ENCODE assay signal across 13 cellular contexts in genomic region chr7:116780966-116781365, GRCh38.
A peak's percentile ranks its signal among the peaks of the same experiment; 100 is the strongest.
DNase-seq lines count a peak whose midpoint lies in the region; ATAC-seq and TF ChIP-seq lines count a peak whose summit lies in the region.
"Had no signal": no experiment of that assay in that cellular context is flagged by ENCODE, and none has a peak within 500 bp of the region (broad histone marks: within the 10 kb centered on the region; RNA-seq: fewer than 3 reads in every experiment).

No MANE protein-coding gene starts in this region.

- H3K4me1 ChIP-seq in IMR-90 (ENCODE audit: control insufficient read depth, insufficient read depth, low read length) (peaks cover 33% of the 10 kb centered on the region), foreskin keratinocyte (peaks cover 28% of the 10 kb centered on the region)

- BruUV-seq in Calu3 (replicated peaks; lab: Mats Ljungman, UMichigan): no TSS peak
- no TSS peak for BruUV-seq in IMR-90 (replicated peaks; lab: Mats Ljungman, UMichigan)

- no peaks in the 10 kb centered on the region for H3K9me3 ChIP-seq in IMR-90 (ENCODE audit: control insufficient read depth, insufficient read depth, low read length)

- ATAC-seq in IMR-90 (ENCODE audit: low read depth) (no peak), foreskin keratinocyte (peak; percentile 59), GM21528 (IDR thresholded peaks at IDR 0.05; ENCODE audit: low FRiP score, unreplicated experiment) (no peak)
- ATAC-seq: natural killer cell had no signal

- peaks cover 16% of the 10 kb centered on the region; the same call in 1 of the 2 replicates for H3K9me1 ChIP-seq in IMR-90 (ENCODE audit: insufficient read depth, low read length)

- H3K27ac Mint-ChIP-seq in Calu3 (ENCODE audit: unreplicated experiment) (peak overlapping the region; percentile 93), osteocyte (ENCODE audit: unreplicated experiment) (peak overlapping the region; percentile 47)
- H3K27ac Mint-ChIP-seq: activated CD4-positive, alpha-beta memory T cell treated with anti-CD3 and anti-CD28 coated beads, Interleukin-2, amount 10 ng/mL, durations not matched to agents 7 days and 5 days; natural killer cell; T-helper 2 cell treated with Interferon-gamma antibody and Interleukin-4, amounts not matched to agents 5 μg/mL and 100 μg/mL, for 36 hours had no signal

- no peak overlapping the region for H2AK9ac ChIP-seq in IMR-90 (replicated peaks; ENCODE audit: low read depth, low read length, poor library complexity)

- H3K56ac ChIP-seq in IMR-90 (ENCODE audit: extremely low read depth, insufficient read depth, low read length): no peak overlapping the region

- dilution Hi-C loops in IMR-90 (cut with HindIII; ENCODE audit: low sequenced_read_pairs, unreplicated experiment): no loop called here

- H3K9me3 Mint-ChIP-seq in Calu3 (ENCODE audit: low read depth, unreplicated experiment) (no peaks in the 10 kb centered on the region), osteocyte (ENCODE audit: unreplicated experiment) (no peaks in the 10 kb centered on the region)
- H3K9me3 Mint-ChIP-seq: activated CD4-positive, alpha-beta memory T cell treated with anti-CD3 and anti-CD28 coated beads, Interleukin-2, amount 10 ng/mL, durations not matched to agents 7 days and 5 days; natural killer cell; T-helper 2 cell treated with Interferon-gamma antibody and Interleukin-4, amounts not matched to agents 5 μg/mL and 100 μg/mL, for 36 hours had no signal

- no peak overlapping the region for H2AFZ ChIP-seq in IMR-90 (replicated peaks; ENCODE audit: low read length, poor library complexity)

- peaks cover 38% of the 10 kb centered on the region for H3K36me3 Mint-ChIP-seq in Calu3 (ENCODE audit: insufficient read depth, unreplicated experiment)
- H3K36me3 Mint-ChIP-seq in osteocyte (ENCODE audit: unreplicated experiment): peaks cover 17% of the 10 kb centered on the region
- H3K36me3 Mint-ChIP-seq: natural killer cell had no signal

- peak; percentile 78 for DNase-seq in Calu3
- DNase-seq in IMR-90: no peak
- peak in 1 of 2 donors; percentile 73 for DNase-seq in foreskin keratinocyte
- DNase-seq in osteocyte (ENCODE audit: extremely low spot score, unreplicated experiment): no peak
- DNase-seq in NCI-H187 treated with DMSO at 0.1 percent for 48 hours (lab: John Stamatoyannopoulos, UW): no peak
- no peak for DNase-seq in HuH-7.5 (ENCODE audit: low spot score)
- no peak for DNase-seq in coronary artery (ENCODE audit: low spot score)
- DNase-seq: activated CD4-positive, alpha-beta memory T cell treated with anti-CD3 and anti-CD28 coated beads, Interleukin-2, amount 10 ng/mL, durations not matched to agents 7 days and 5 days; natural killer cell; NCI-H2107 had no signal

- TF ChIP-seq CTCF in Calu3 (IDR thresholded peaks at IDR 0.05; ENCODE audit: unreplicated experiment) (no peak), IMR-90 (conservative IDR thresholded peaks at IDR 0.05; ENCODE audit: low read depth, low read length) (no peak), foreskin keratinocyte (conservative IDR thresholded peaks at IDR 0.05) (no peak), osteocyte (IDR thresholded peaks at IDR 0.05) (no peak), coronary artery (IDR thresholded peaks at IDR 0.05) (no peak)

- H3K14ac ChIP-seq in IMR-90 (replicated peaks; ENCODE audit: low read depth, low read length): peak overlapping the region; percentile 68; the same call in 1 of the 2 replicates

- POLR2A ChIA-PET in IMR-90 (lab: Charles Lee; ENCODE audit: unreplicated experiment): no interaction called here

- H3K4me3 ChIP-seq in IMR-90 (ENCODE audit: insufficient read depth, low read depth, low read length) (no peak overlapping the region), coronary artery (no peak overlapping the region)
- H3K4me3 ChIP-seq: cardiac muscle cell had no signal

- peak overlapping the region; percentile 69 for H4K91ac ChIP-seq in IMR-90 (ENCODE audit: insufficient read depth, low read depth, low read length)

- peak overlapping the region; percentile 33 for H2BK120ac ChIP-seq in IMR-90 (ENCODE audit: low read depth, low read length)

- peak overlapping the region; percentile 76 for H3K4ac ChIP-seq in IMR-90 (ENCODE audit: low read depth, low read length)

- H3K79me1 ChIP-seq in IMR-90 (ENCODE audit: low read depth in 1 of 2, low read length in 2 of 2): peaks cover 5 to 7% of the 10 kb centered on the region in 2 experiments; a peak in 1 of 4 replicates

- peaks cover 1% of the 10 kb centered on the region; the same call in 1 of the 2 replicates for H3K36me3 ChIP-seq in IMR-90 (ENCODE audit: control insufficient read depth, insufficient read depth, low read length)
- H3K36me3 ChIP-seq: cardiac muscle cell had no signal

- WGBS in IMR-90 (ENCODE audit: extremely low coverage in 2 of 2, insufficient read length in 1 of 2), 2 experiments: 86% methylated on average over 1 of the region's 1 CpG; no CpG with 5 or more reads in 1 of the 2 experiments

- CTCF ChIA-PET in Calu3 (lab: Charles Lee) (interaction anchor here (0.8 to 1.1 kb wide), 3 partner anchors 16 to 109 kb away, joined by 3 to 6 read pairs (median 3); partner anchors contain the start of gene MET), IMR-90 (lab: Yijun Ruan, JAX) (interaction anchor here (0.6 kb wide), 1 partner anchor 17 kb away, joined by 4 read pairs; no protein-coding TSS in a partner anchor)

- peak overlapping the region; percentile 74; the same call in 1 of the 2 replicates for H2BK20ac ChIP-seq in IMR-90 (ENCODE audit: low read depth, low read length)

- H4K20me1 ChIP-seq in IMR-90 (ENCODE audit: insufficient read depth, low read length): no peaks in the 10 kb centered on the region

- TF ChIP-seq RAD21 in IMR-90 (IDR thresholded peaks at IDR 0.05; ENCODE audit: low read length): no peak

- no peak overlapping the region for H2BK5ac ChIP-seq in IMR-90 (ENCODE audit: low read depth, low read length, poor library complexity, severe bottlenecking)

- H2BK15ac ChIP-seq in IMR-90 (ENCODE audit: low read depth, low read length): peak overlapping the region; percentile 18

- H3K4me3 Mint-ChIP-seq in Calu3 (ENCODE audit: low read depth, unreplicated experiment) (peak overlapping the region; percentile 9), osteocyte (ENCODE audit: unreplicated experiment) (no peak overlapping the region)
- H3K4me3 Mint-ChIP-seq: activated CD4-positive, alpha-beta memory T cell treated with anti-CD3 and anti-CD28 coated beads, Interleukin-2, amount 10 ng/mL, durations not matched to agents 7 days and 5 days; natural killer cell; T-helper 2 cell treated with Interferon-gamma antibody and Interleukin-4, amounts not matched to agents 5 μg/mL and 100 μg/mL, for 36 hours had no signal

- H3K18ac ChIP-seq in IMR-90 (ENCODE audit: low read depth, low read length): peak overlapping the region; percentile 77

- TF ChIP-seq POLR2A in IMR-90 (IDR thresholded peaks at IDR 0.05; ENCODE audit: low read depth, low read length): no peak

- in situ Hi-C loops in IMR-90 (cut with MboI; ENCODE audit: low sequenced_read_pairs): no loop called here

- H4K8ac ChIP-seq in IMR-90 (ENCODE audit: low read depth in 2 of 2, low read length in 2 of 2): peak overlapping the region; percentile 42 to 60; a peak in 3 of 4 replicates

- no peak overlapping the region for H3K4me2 ChIP-seq in IMR-90 (ENCODE audit: low read depth, low read length)

- H3K27me3 ChIP-seq in IMR-90 (ENCODE audit: control insufficient read depth, insufficient read depth, low read length): no peaks in the 10 kb centered on the region
- H3K27me3 ChIP-seq in foreskin keratinocyte: no peaks in the 10 kb centered on the region
- H3K27me3 ChIP-seq: cardiac muscle cell had no signal

- H3K9ac ChIP-seq in IMR-90 (ENCODE audit: low read depth, low read length): no peak overlapping the region

- H3K27me3 Mint-ChIP-seq in Calu3 (ENCODE audit: unreplicated experiment) (no peaks in the 10 kb centered on the region), osteocyte (ENCODE audit: unreplicated experiment) (no peaks in the 10 kb centered on the region)

- peak overlapping the region; percentile 88 for H2AK5ac ChIP-seq in IMR-90 (ENCODE audit: low read depth, low read length)

- H4K5ac ChIP-seq in IMR-90 (ENCODE audit: low read depth, low read length): 0 out of 2 replicates have a peak overlapping the region, but pooled peaks have one; percentile 77

- no peak overlapping the region for H3K27ac ChIP-seq in IMR-90 (ENCODE audit: insufficient read depth, low read length)
- no peak overlapping the region for H3K27ac ChIP-seq in foreskin keratinocyte
- peak overlapping the region in 1 of 2 donors; percentile 1 for H3K27ac ChIP-seq in coronary artery
- H3K27ac ChIP-seq: cardiac muscle cell had no signal

- intact Hi-C loops in Calu3 (cut with micrococcal nuclease; ENCODE audit: unreplicated experiment) (no loop called here), IMR-90 (cut with micrococcal nuclease) (no loop called here)

- peak overlapping the region; percentile 51; the same call in 1 of the 2 replicates for H3K23ac ChIP-seq in IMR-90 (ENCODE audit: low read depth, low read length)

- H3K4me1 Mint-ChIP-seq in Calu3 (ENCODE audit: low read depth, unreplicated experiment): peaks cover 61% of the 10 kb centered on the region
- H3K4me1 Mint-ChIP-seq in osteocyte (ENCODE audit: unreplicated experiment): peaks cover 69% of the 10 kb centered on the region
- H3K4me1 Mint-ChIP-seq: activated CD4-positive, alpha-beta memory T cell treated with anti-CD3 and anti-CD28 coated beads, Interleukin-2, amount 10 ng/mL, durations not matched to agents 7 days and 5 days; natural killer cell had no signal

TF ChIP-seq in IMR-90, 13 proteins besides CTCF, POLR2A, EP300 and RAD21 (continues in another document):
- no peak for TF ChIP-seq SMC3 (IDR thresholded peaks at IDR 0.05; ENCODE audit: low read depth, low read length)
- TF ChIP-seq FOS (IDR thresholded peaks at IDR 0.05; ENCODE audit: low read depth, low read length): no peak
- TF ChIP-seq MAZ (IDR thresholded peaks at IDR 0.05; ENCODE audit: borderline replicate concordance, low read depth, low read length): no peak
- TF ChIP-seq RCOR1 (IDR thresholded peaks at IDR 0.05; ENCODE audit: insufficient replicate concordance, low read length): no peak
- TF ChIP-seq ELK1 (IDR thresholded peaks at IDR 0.05; ENCODE audit: borderline replicate concordance, low read depth, low read length): no peak
- no peak for TF ChIP-seq MXI1 (IDR thresholded peaks at IDR 0.05; ENCODE audit: borderline replicate concordance, low read depth, low read length)
- TF ChIP-seq MAFK (IDR thresholded peaks at IDR 0.05; ENCODE audit: low read depth, low read length): no peak
- TF ChIP-seq BHLHE40 (IDR thresholded peaks at IDR 0.05; ENCODE audit: low read depth, low read length): no peak
- TF ChIP-seq CEBPB (IDR thresholded peaks at IDR 0.05; ENCODE audit: low read depth, low read length): no peak
